Comparison of ENCODE assay signal across 1 cellular context in the genomic region with DNA sequence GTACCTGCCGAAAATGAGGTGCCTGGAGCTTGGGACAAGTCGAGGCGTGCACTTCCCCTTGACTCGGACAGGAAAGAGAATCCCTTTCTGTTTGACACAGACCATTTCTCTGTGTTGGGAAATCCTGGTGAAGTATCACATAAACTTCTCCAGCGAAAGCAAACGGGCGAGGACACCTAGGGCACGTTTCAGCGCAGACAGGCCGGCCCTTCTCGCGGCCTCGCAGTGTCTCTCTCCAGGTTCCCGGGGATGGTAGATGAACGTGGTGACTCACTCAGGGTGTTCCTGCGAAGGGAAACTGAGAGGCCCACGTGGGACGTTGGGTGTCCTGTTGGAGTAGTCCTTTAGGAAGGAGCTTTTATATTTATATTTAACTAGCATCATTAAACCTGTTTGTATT.
TF ChIP-seq lines count a peak whose summit lies in the region.

No MANE protein-coding gene starts in this region.

TF ChIP-seq in K562, 482 proteins besides CTCF, POLR2A, EP300 and RAD21 (continued from another document):
- TF ChIP-seq FOSL1 (tag; conservative IDR thresholded peaks at IDR 0.05) = peak; percentile 87
- 0 out of 2 replicates have a peak, but pooled peaks have one; percentile 31 for TF ChIP-seq ZNF584 (CRISPR knock-in tag; IDR thresholded peaks at IDR 0.05; ENCODE audit: low read depth)
- TF ChIP-seq, protein P1, sequence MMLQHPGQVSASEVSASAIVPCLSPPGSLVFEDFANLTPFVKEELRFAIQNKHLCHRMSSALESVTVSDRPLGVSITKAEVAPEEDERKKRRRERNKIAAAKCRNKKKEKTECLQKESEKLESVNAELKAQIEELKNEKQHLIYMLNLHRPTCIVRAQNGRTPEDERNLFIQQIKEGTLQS (IDR thresholded peaks at IDR 0.05) = peak; percentile 72
- TF ChIP-seq, protein P1 (CRISPR knock-in tag; conservative IDR thresholded peaks at IDR 0.05) = 0 out of 2 replicates have a peak, but pooled peaks have one; percentile 29
- TF ChIP-seq, protein P2, sequence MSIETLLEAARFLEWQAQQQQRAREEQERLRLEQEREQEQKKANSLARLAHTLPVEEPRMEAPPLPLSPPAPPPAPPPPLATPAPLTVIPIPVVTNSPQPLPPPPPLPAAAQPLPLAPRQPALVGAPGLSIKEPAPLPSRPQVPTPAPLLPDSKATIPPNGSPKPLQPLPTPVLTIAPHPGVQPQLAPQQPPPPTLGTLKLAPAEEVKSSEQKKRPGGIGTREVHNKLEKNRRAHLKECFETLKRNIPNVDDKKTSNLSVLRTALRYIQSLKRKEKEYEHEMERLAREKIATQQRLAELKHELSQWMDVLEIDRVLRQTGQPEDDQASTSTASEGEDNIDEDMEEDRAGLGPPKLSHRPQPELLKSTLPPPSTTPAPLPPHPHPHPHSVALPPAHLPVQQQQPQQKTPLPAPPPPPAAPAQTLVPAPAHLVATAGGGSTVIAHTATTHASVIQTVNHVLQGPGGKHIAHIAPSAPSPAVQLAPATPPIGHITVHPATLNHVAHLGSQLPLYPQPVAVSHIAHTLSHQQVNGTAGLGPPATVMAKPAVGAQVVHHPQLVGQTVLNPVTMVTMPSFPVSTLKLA (conservative IDR thresholded peaks at IDR 0.05) = peak in 1 of 2 experiments; percentile 46; a peak in 2 of 4 replicates
- TF ChIP-seq, protein P3, sequence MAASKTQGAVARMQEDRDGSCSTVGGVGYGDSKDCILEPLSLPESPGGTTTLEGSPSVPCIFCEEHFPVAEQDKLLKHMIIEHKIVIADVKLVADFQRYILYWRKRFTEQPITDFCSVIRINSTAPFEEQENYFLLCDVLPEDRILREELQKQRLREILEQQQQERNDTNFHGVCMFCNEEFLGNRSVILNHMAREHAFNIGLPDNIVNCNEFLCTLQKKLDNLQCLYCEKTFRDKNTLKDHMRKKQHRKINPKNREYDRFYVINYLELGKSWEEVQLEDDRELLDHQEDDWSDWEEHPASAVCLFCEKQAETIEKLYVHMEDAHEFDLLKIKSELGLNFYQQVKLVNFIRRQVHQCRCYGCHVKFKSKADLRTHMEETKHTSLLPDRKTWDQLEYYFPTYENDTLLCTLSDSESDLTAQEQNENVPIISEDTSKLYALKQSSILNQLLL (CRISPR knock-in tag; IDR thresholded peaks at IDR 0.05; ENCODE audit: borderline replicate concordance) = no peak
- TF ChIP-seq ZNF175 (CRISPR knock-in tag; IDR thresholded peaks at IDR 0.05; ENCODE audit: low read depth) = no peak
- peak; percentile 27; the same call in 1 of the 2 replicates for TF ChIP-seq CXXC5 (CRISPR knock-in tag; IDR thresholded peaks at IDR 0.05)
- peak; percentile 17; the same call in 1 of the 2 replicates for TF ChIP-seq ZKSCAN8 (CRISPR knock-in tag; IDR thresholded peaks at IDR 0.05)
- peak; percentile 32; the same call in 1 of the 2 replicates for TF ChIP-seq SPI1 (IDR thresholded peaks at IDR 0.05; ENCODE audit: borderline replicate concordance, low read depth, low read length)
